Comparison of ENCODE assay signal across 20 cellular contexts in genomic region chr19:23515551-23515950, GRCh38.
A peak's percentile ranks its signal among the peaks of the same experiment; 100 is the strongest.
DNase-seq lines count a peak whose midpoint lies in the region; ATAC-seq, FAIRE-seq and TF ChIP-seq lines count a peak whose summit lies in the region.
"Had no signal": no experiment of that assay in that cellular context is flagged by ENCODE, and none has a peak within 500 bp of the region (broad histone marks: within the 10 kb centered on the region; RNA-seq: fewer than 3 reads in every experiment).

No MANE protein-coding gene starts in this region.

- H3K4me3 Mint-ChIP-seq in HFFc6, result no peak overlapping the region
- H3K4me3 Mint-ChIP-seq: B cell; CD4-positive, alpha-beta memory T cell had no signal

- dilution Hi-C loops in keratinocyte (cut with MboI; ENCODE audit: extremely low pct_ligation_motif_present, low sequenced_read_pairs), result no loop called here

- peak; percentile 52 for FAIRE-seq in keratinocyte (lab: Jason Lieb, UNC)
- FAIRE-seq: A204.1, GM12892, H1 had no signal

- H3K36me3 Mint-ChIP-seq in HFFc6 (ENCODE audit: low read depth), result no peaks in the 10 kb centered on the region
- H3K36me3 Mint-ChIP-seq: CD4-positive, alpha-beta memory T cell had no signal

- H3K4me2 ChIP-seq in BLaER1 (peak overlapping the region; percentile 48), keratinocyte (ENCODE audit: control insufficient read depth, extremely low read depth, insufficient read depth, low read depth, low read length) (no peak overlapping the region)

- no peaks in the 10 kb centered on the region for H3K9me1 ChIP-seq in keratinocyte (ENCODE audit: control insufficient read depth, extremely low read depth, insufficient read depth, low read length)

- H3K9me3 Mint-ChIP-seq in HFFc6, result peaks cover 9% of the 10 kb centered on the region; the same call in 1 of the 2 replicates

- no peak overlapping the region for H2AFZ ChIP-seq in keratinocyte (ENCODE audit: control insufficient read depth, low read length)
- H2AFZ ChIP-seq: GM23248 had no signal

- H3K36me3 ChIP-seq in BLaER1, result no peaks in the 10 kb centered on the region
- H3K36me3 ChIP-seq in keratinocyte (ENCODE audit: control insufficient read depth in 2 of 2, extremely low read depth in 1 of 2, insufficient read depth in 2 of 2, low read length in 2 of 2), result no peaks in the 10 kb centered on the region
- H3K36me3 ChIP-seq in right atrium auricular region, result no peaks in the 10 kb centered on the region

- peak; percentile 9 for DNase-seq in HFFc6
- no peak for DNase-seq in keratinocyte (ENCODE audit: low read depth, low spot score)
- DNase-seq in right atrium auricular region (ENCODE audit: low spot score), result no peak
- DNase-seq in cortex of kidney (lab: John Stamatoyannopoulos, UW), result no peak
- DNase-seq: C1 segment of cervical spinal cord; Calu3; CD4-positive, alpha-beta memory T cell; COR-L47; DMS53; DMS79 treated with DMSO at 0.1 percent for 48 hours; GM23248; H7; HCEC 1CT had no signal

- no peak overlapping the region for H3K27ac Mint-ChIP-seq in HFFc6
- H3K27ac Mint-ChIP-seq: B cell; CD4-positive, alpha-beta memory T cell had no signal

- H3K27me3 Mint-ChIP-seq in HFFc6 (ENCODE audit: insufficient read depth), result peaks cover 4% of the 10 kb centered on the region; the same call in 1 of the 2 replicates
- H3K27me3 Mint-ChIP-seq: B cell had no signal

- TF ChIP-seq CTCF in HFFc6 (IDR thresholded peaks at IDR 0.05), result no peak
- no peak for TF ChIP-seq CTCF in keratinocyte (optimal IDR thresholded peaks at IDR 0.05 in 1 of 3, IDR thresholded peaks at IDR 0.05 in 1 of 3, conservative IDR thresholded peaks at IDR 0.05 in 1 of 3; ENCODE audit: extremely low read depth in 1 of 3, insufficient read depth in 2 of 3, low read length in 3 of 3)
- TF ChIP-seq CTCF in right atrium auricular region (IDR thresholded peaks at IDR 0.05), result no peak

- peaks cover 46% of the 10 kb centered on the region for H3K4me1 Mint-ChIP-seq in HFFc6 (ENCODE audit: low read depth)
- H3K4me1 Mint-ChIP-seq: B cell; CD4-positive, alpha-beta memory T cell had no signal

- H3K79me2 ChIP-seq in keratinocyte (ENCODE audit: control insufficient read depth, insufficient read depth, low read length), result no peaks in the 10 kb centered on the region

- H3K9me3 ChIP-seq in BLaER1 (peaks cover 32% of the 10 kb centered on the region), keratinocyte (ENCODE audit: control insufficient read depth, low read depth, low read length) (no peaks in the 10 kb centered on the region), right atrium auricular region (no peaks in the 10 kb centered on the region)

- H4K20me1 ChIP-seq in BLaER1 (no peaks in the 10 kb centered on the region), keratinocyte (ENCODE audit: control insufficient read depth, extremely low read depth, insufficient read depth, low read length) (no peaks in the 10 kb centered on the region)

- no peak for ATAC-seq in GM21786 (IDR thresholded peaks at IDR 0.05; ENCODE audit: unreplicated experiment)

- H3K4me1 ChIP-seq in BLaER1 (peaks cover 43% of the 10 kb centered on the region), keratinocyte (ENCODE audit: control insufficient read depth, extremely low read depth, insufficient read depth, low read length) (peaks cover 3% of the 10 kb centered on the region), right atrium auricular region (peaks cover 0 to 4% of the 10 kb centered on the region in 2 donors)

- H3K27ac ChIP-seq in BLaER1 (peak overlapping the region; percentile 11; the same call in 1 of the 2 replicates), keratinocyte (ENCODE audit: control insufficient read depth, insufficient read depth, low read length) (no peak overlapping the region), right atrium auricular region (no peak overlapping the region)
- H3K27ac ChIP-seq: 22Rv1, GM23248 had no signal

- H3K27me3 ChIP-seq in BLaER1 (no peaks in the 10 kb centered on the region), keratinocyte (ENCODE audit: control insufficient read depth, extremely low read depth, insufficient read depth, low read length) (no peaks in the 10 kb centered on the region), right atrium auricular region (no peaks in the 10 kb centered on the region)

- H3K9ac ChIP-seq in BLaER1 (no peak overlapping the region), keratinocyte (ENCODE audit: control insufficient read depth, extremely low read depth, insufficient read depth, low read length) (no peak overlapping the region)
- H3K9ac ChIP-seq: GM23248 had no signal

- H3K4me3 ChIP-seq in BLaER1 (no peak overlapping the region), keratinocyte (ENCODE audit: control insufficient read depth in 2 of 3, extremely low read depth in 1 of 3, insufficient read depth in 2 of 3, low read depth in 1 of 3, low read length in 3 of 3) (no peak overlapping the region), right atrium auricular region (no peak overlapping the region)
- H3K4me3 ChIP-seq: GM23248 had no signal
